ENCODE assay signal across 8 cellular contexts in genomic region chr4:40750461-40751258, GRCh38. TPM values are rescaled to one million over a fixed set of nuclear protein-coding genes. Genes with fewer than 3 reads are reported as not detected.
DNase-seq lines count a peak whose midpoint lies in the region; ATAC-seq, FAIRE-seq and TF ChIP-seq lines count a peak whose summit lies in the region.

No MANE protein-coding gene starts in this region.

- H4K91ac ChIP-seq in H9 (ENCODE audit: insufficient read length, low read depth, low read length): no peak overlapping the region

- peak overlapping the region; percentile 69 for H3K4me3 ChIP-seq in ACC112 (ENCODE audit: low read depth, low read length)
- H3K4me3 ChIP-seq in bronchial epithelial cell (ENCODE audit: low read depth, low read length): peak overlapping the region; percentile 55
- peak overlapping the region; percentile 51 for H3K4me3 ChIP-seq in mesendoderm (ENCODE audit: low read length)
- peak overlapping the region; percentile 41 to 47 for H3K4me3 ChIP-seq in uterus

- no peaks in the 10 kb centered on the region for H3K79me2 ChIP-seq in ACC112 (ENCODE audit: control insufficient read depth, insufficient read depth, low read length, unreplicated experiment)
- no peaks in the 10 kb centered on the region for H3K79me2 ChIP-seq in H9 (ENCODE audit: insufficient read depth, low read length)
- no peaks in the 10 kb centered on the region for H3K79me2 ChIP-seq in mesendoderm (ENCODE audit: control insufficient read depth, insufficient read depth, low read length)

- peak overlapping the region; percentile 88 for H3K9ac ChIP-seq in H9 (ENCODE audit: extremely low read depth, insufficient read length, low read length)
- H3K9ac ChIP-seq in mesendoderm (ENCODE audit: low read length): peak overlapping the region; percentile 89

- H4K5ac ChIP-seq in H9 (ENCODE audit: insufficient read length, low read depth, low read length) (no peak overlapping the region), mesendoderm (ENCODE audit: low read length) (no peak overlapping the region)

- H2BK120ac ChIP-seq in H9 (ENCODE audit: low read depth, low read length, poor library complexity, severe bottlenecking) (no peak overlapping the region), mesendoderm (ENCODE audit: low read depth, low read length) (no peak overlapping the region)

- no peaks in the 10 kb centered on the region for H3K27me3 Mint-ChIP-seq in H9 (ENCODE audit: low read depth)

- TF ChIP-seq CTCF in H9 (conservative IDR thresholded peaks at IDR 0.05) (no peak), bronchial epithelial cell (IDR thresholded peaks at IDR 0.05; ENCODE audit: insufficient read depth, low read length, severe bottlenecking) (no peak), uterus (IDR thresholded peaks at IDR 0.05) (no peak)

- peaks cover 10% of the 10 kb centered on the region for H3K23me2 ChIP-seq in H9 (ENCODE audit: insufficient read length, low read depth, low read length, poor library complexity, severe bottlenecking)

- H3K9me3 ChIP-seq in H9 (ENCODE audit: control insufficient read depth, low read depth, low read length): no peaks in the 10 kb centered on the region
- no peaks in the 10 kb centered on the region for H3K9me3 ChIP-seq in uterus

- no peak for FAIRE-seq in bronchial epithelial cell (lab: Jason Lieb, UNC)

- H3K56ac ChIP-seq in H9 (ENCODE audit: insufficient read length, low read depth, low read length): no peak overlapping the region
- H3K56ac ChIP-seq in mesendoderm (ENCODE audit: low read length): peak overlapping the region; percentile 98

- WGBS in H9 (ENCODE audit: extremely low coverage, insufficient read length, low lambda C conversion rate): no CpG with 5 or more reads among the region's 30 CpGs
- WGBS in mesendoderm (ENCODE audit: extremely low coverage, insufficient coverage, low lambda C conversion rate): no CpG with 5 or more reads among the region's 30 CpGs

- H2BK15ac ChIP-seq in H9 (ENCODE audit: low read depth, low read length): no peak overlapping the region
- H2BK15ac ChIP-seq in mesendoderm (replicated peaks; ENCODE audit: low read depth): no peak overlapping the region

- no peak overlapping the region for H4K8ac ChIP-seq in H9 (replicated peaks; ENCODE audit: insufficient read length, low read depth, low read length)
- no peak overlapping the region for H4K8ac ChIP-seq in mesendoderm (ENCODE audit: low read depth, low read length)

- peak; percentile 42 for DNase-seq in H9
- peak; percentile 10 for DNase-seq in bronchial epithelial cell (ENCODE audit: low read depth)
- DNase-seq in mesendoderm: peak; percentile 83
- no peak for DNase-seq in uterus
- DNase-seq in C1 segment of cervical spinal cord (lab: John Stamatoyannopoulos, UW): no peak

- H3T11ph ChIP-seq in H9 (ENCODE audit: low read length): no peak overlapping the region

- H3K18ac ChIP-seq in H9 (ENCODE audit: insufficient read length, low read depth, low read length): peak overlapping the region; percentile 2
- H3K18ac ChIP-seq in mesendoderm (ENCODE audit: low read length): peak overlapping the region; percentile 91

- peaks cover 28 to 32% (median 29%) of the 10 kb centered on the region in 3 experiments for H3K36me3 Mint-ChIP-seq in H9 (ENCODE audit: insufficient read depth in 1 of 3, low read depth in 3 of 3)

- H2BK12ac ChIP-seq in H9 (ENCODE audit: insufficient read length, low read depth, low read length): no peak overlapping the region

- ATAC-seq in HG03097 (IDR thresholded peaks at IDR 0.05; ENCODE audit: low FRiP score, unreplicated experiment) (no peak), HG03045 (IDR thresholded peaks at IDR 0.05; ENCODE audit: unreplicated experiment) (no peak)

- H3K36me3 ChIP-seq in ACC112 (ENCODE audit: insufficient read depth, low read length) (no peaks in the 10 kb centered on the region), bronchial epithelial cell (ENCODE audit: control insufficient read depth, insufficient read depth, low read length) (no peaks in the 10 kb centered on the region), mesendoderm (ENCODE audit: control insufficient read depth, insufficient read depth, low read length) (no peaks in the 10 kb centered on the region), uterus (no peaks in the 10 kb centered on the region)

- H3K23ac ChIP-seq in H9 (ENCODE audit: insufficient read length, low read depth, low read length): no peak overlapping the region
- H3K23ac ChIP-seq in mesendoderm (ENCODE audit: low read length): no peak overlapping the region

- no peak overlapping the region for H2BK20ac ChIP-seq in H9 (ENCODE audit: low read depth, low read length, poor library complexity, severe bottlenecking)

- H2BK5ac ChIP-seq in H9 (ENCODE audit: insufficient read length, low read length) (no peak overlapping the region), mesendoderm (ENCODE audit: low read length) (no peak overlapping the region)

- H2AFZ ChIP-seq in ACC112 (ENCODE audit: low read length, unreplicated experiment): peak overlapping the region; percentile 45
- H2AFZ ChIP-seq in H9 (ENCODE audit: low read length): no peak overlapping the region

- no peaks in the 10 kb centered on the region for H3K79me1 ChIP-seq in H9 (ENCODE audit: insufficient read depth, low read depth, low read length, poor library complexity, severe bottlenecking)
- H3K79me1 ChIP-seq in mesendoderm (ENCODE audit: low read length): no peaks in the 10 kb centered on the region

- H3K27me3 ChIP-seq in ACC112 (ENCODE audit: insufficient read depth, low read length) (peaks cover 31% of the 10 kb centered on the region), H9 (ENCODE audit: insufficient read depth, low read length) (no peaks in the 10 kb centered on the region), bronchial epithelial cell (ENCODE audit: control insufficient read depth, insufficient read depth, low read length) (peaks cover 2% of the 10 kb centered on the region), mesendoderm (ENCODE audit: insufficient read depth, low read length, poor library complexity) (no peaks in the 10 kb centered on the region), uterus (no peaks in the 10 kb centered on the region)

- H3K27ac ChIP-seq in ACC112 (ENCODE audit: low read depth, low read length) (no peak overlapping the region), H9 (ENCODE audit: insufficient read length, low read depth, low read length) (peak overlapping the region; percentile 40), mesendoderm (ENCODE audit: low read depth, low read length) (peak overlapping the region; percentile 79), uterus (no peak overlapping the region)

- H3K27ac Mint-ChIP-seq in H9: peak overlapping the region; percentile 85 to 98 (median 94)

- H3K4me3 Mint-ChIP-seq in H9: peak overlapping the region; percentile 79 to 94

- H3K9me3 Mint-ChIP-seq in H9: peaks cover 16 to 17% of the 10 kb centered on the region in 2 experiments

- intact Hi-C loops in uterus (cut with DNase I; ENCODE audit: low total_unique reads): no loop called here

- no peaks in the 10 kb centered on the region for H3K4me1 ChIP-seq in ACC112 (ENCODE audit: control insufficient read depth, insufficient read depth, low read length, unreplicated experiment)
- peaks cover 4% of the 10 kb centered on the region; the same call in 1 of the 2 replicates for H3K4me1 ChIP-seq in H9 (ENCODE audit: insufficient read depth, low read length)
- H3K4me1 ChIP-seq in mesendoderm (ENCODE audit: control insufficient read depth, low read depth, low read length): no peaks in the 10 kb centered on the region
- H3K4me1 ChIP-seq in uterus: no peaks in the 10 kb centered on the region

- TF ChIP-seq POLR2A in uterus (IDR thresholded peaks at IDR 0.05): no peak

- H4K20me1 ChIP-seq in H9 (ENCODE audit: control insufficient read depth, insufficient read depth, insufficient read length): no peaks in the 10 kb centered on the region

- H2AK5ac ChIP-seq in H9 (ENCODE audit: insufficient read length, low read length) (no peak overlapping the region), mesendoderm (ENCODE audit: low read length) (no peak overlapping the region)

- H3K4ac ChIP-seq in H9 (ENCODE audit: low read depth, low read length) (no peak overlapping the region), mesendoderm (ENCODE audit: low read depth, low read length) (peak overlapping the region; percentile 62)

- peak overlapping the region; percentile 37 for H3K14ac ChIP-seq in H9 (ENCODE audit: insufficient read depth, low read length)

- H3K4me2 ChIP-seq in H9 (ENCODE audit: insufficient read depth, insufficient read length, low read length) (peak overlapping the region; percentile 93), mesendoderm (ENCODE audit: low read length) (peak overlapping the region; percentile 63)

- H3K4me1 Mint-ChIP-seq in H9: peaks cover 16 to 20% of the 10 kb centered on the region in 2 experiments

RNA-seq across cellular contexts. Expression of gene NSUN7, which starts 0.9 kb away (rescaled TPM):
- total RNA-seq in H9 (2021): 15.6 and 15.9 TPM in 2 replicates
- 0.79 and 1.8 TPM in 2 replicates for total RNA-seq in bronchial epithelial cell
- polyA plus RNA-seq in mesendoderm (2013, experiment 1 of 2): 12.0 TPM
- 11.4 TPM for polyA plus RNA-seq in mesendoderm (2013, experiment 2 of 2)
- total RNA-seq in uterus: 10 to 100 TPM in 2 of 4 donors, 1 to 10 TPM in 1, not detected in 1; 6.8 to 14.1 (median 12.2) TPM

Comparison
In these comparisons a context has a peak if more than half of its experiments do, and no peak if none do; other contexts are left out.
1. H3K27ac ChIP-seq: peak in H9 (single experiment) and mesendoderm (single experiment); none in ACC112 (single experiment) and uterus (0 of 2).
2. DNase-seq: peak in H9 (single experiment), bronchial epithelial cell (single experiment) and mesendoderm (single experiment); none in uterus (0 of 2) and C1 segment of cervical spinal cord (0 of 14).
3. Peak in every context shown above with its lines, with median percentiles within 50 percentile points of each other: H3K4me3 ChIP-seq.